18 cellular contexts compared by ENCODE assay signal in the genomic region with DNA sequence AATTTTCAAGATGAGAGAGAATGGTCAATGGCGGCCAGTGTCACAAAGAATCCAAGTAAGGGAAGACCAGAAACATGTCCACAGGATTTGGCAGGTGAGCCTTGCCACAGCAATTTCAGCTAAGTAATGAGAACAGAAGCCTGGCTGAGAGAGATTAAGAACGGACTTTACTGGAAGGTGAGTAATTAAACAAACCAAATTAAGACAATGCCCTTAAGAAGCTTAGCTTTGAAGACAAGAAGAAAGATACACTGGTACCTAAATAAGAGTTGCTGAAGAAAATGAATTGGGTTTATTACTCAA.
DNase-seq lines count a peak whose midpoint lies in the region; ATAC-seq, FAIRE-seq and TF ChIP-seq lines count a peak whose summit lies in the region.
"Had no signal": no experiment of that assay in that cellular context is flagged by ENCODE, and none has a peak within 500 bp of the region (broad histone marks: within the 10 kb centered on the region; RNA-seq: fewer than 3 reads in every experiment).

No MANE protein-coding gene starts in this region.

- no peak overlapping the region for H3K4me2 ChIP-seq in A549

- no peaks in the 10 kb centered on the region for H3K27me3 ChIP-seq in CD4-positive, alpha-beta memory T cell (ENCODE audit: insufficient read depth, low read length)
- H3K27me3 ChIP-seq in adrenal gland: no peaks in the 10 kb centered on the region
- H3K27me3 ChIP-seq: body of pancreas, colonic mucosa, ovary had no signal

- CTCF ChIA-PET in A549 (lab: Yijun Ruan, JAX): interaction anchor here (1.1 to 1.4 kb wide), 2 partner anchors 14 to 77 kb away, joined by 3 to 4 read pairs; no protein-coding TSS in a partner anchor
- CTCF ChIA-PET in CD4-positive, alpha-beta memory T cell (lab: Charles Lee; ENCODE audit: partially characterized antibody): interaction anchor here (0.6 to 2.3 kb wide), 7 partner anchors 9 to 1176 kb away, joined by 3 to 12 read pairs (median 3); no protein-coding TSS in a partner anchor

- H3K27ac Mint-ChIP-seq in CD4-positive, alpha-beta memory T cell: peak overlapping the region in 6 of 7 donors; percentile 71 to 96 (median 82)

- TF ChIP-seq RAD21 in A549 (conservative IDR thresholded peaks at IDR 0.05 in 1 of 2, IDR thresholded peaks at IDR 0.05 in 1 of 2): no peak

- H3K4me3 ChIP-seq in A549: no peak overlapping the region
- H3K4me3 ChIP-seq in CD4-positive, alpha-beta memory T cell (ENCODE audit: low read length in 2 of 2): peak overlapping the region in 1 of 2 donors; percentile 27
- H3K4me3 ChIP-seq in adrenal gland: no peak overlapping the region
- H3K4me3 ChIP-seq: body of pancreas, colonic mucosa, ovary had no signal

- ATAC-seq in A549: no peak
- ATAC-seq in GM18907 (IDR thresholded peaks at IDR 0.05; ENCODE audit: unreplicated experiment): no peak
- ATAC-seq in GM21367 (IDR thresholded peaks at IDR 0.05; ENCODE audit: unreplicated experiment): no peak
- ATAC-seq in GM19351 (IDR thresholded peaks at IDR 0.05; ENCODE audit: unreplicated experiment): no peak
- ATAC-seq: body of pancreas had no signal

- H3K36me3 Mint-ChIP-seq in CD4-positive, alpha-beta memory T cell: no peaks in the 10 kb centered on the region

- H3K4me1 ChIP-seq in A549 (peaks cover 38% of the 10 kb centered on the region), adrenal gland (replicated peaks in 1 of 2) (peaks cover 49 to 80% of the 10 kb centered on the region in 2 donors)
- peaks cover 42% of the 10 kb centered on the region for H3K4me1 ChIP-seq in CD4-positive, alpha-beta memory T cell (ENCODE audit: insufficient read depth, low read length)
- H3K4me1 ChIP-seq: colonic mucosa had no signal

- H3K9me3 ChIP-seq in A549 (no peaks in the 10 kb centered on the region), adrenal gland (replicated peaks in 1 of 3) (no peaks in the 10 kb centered on the region)
- no peaks in the 10 kb centered on the region for H3K9me3 ChIP-seq in CD4-positive, alpha-beta memory T cell (ENCODE audit: control insufficient read depth in 1 of 2, low read length in 2 of 2)
- H3K9me3 ChIP-seq: body of pancreas, colonic mucosa, ovary had no signal

- TF ChIP-seq CTCF in A549 (IDR thresholded peaks at IDR 0.05) (no peak), adrenal gland (IDR thresholded peaks at IDR 0.05) (no peak)

- POLR2A ChIA-PET in A549 (lab: Yijun Ruan, JAX): no interaction called here
- POLR2A ChIA-PET in CD4-positive, alpha-beta memory T cell (lab: Charles Lee; ENCODE audit: partially characterized antibody): interaction anchor here (0.7 to 3.0 kb wide), 12 partner anchors 12 to 979 kb away, joined by 3 to 35 read pairs (median 8); a partner anchor contains a TSS

- TF ChIP-seq EP300 in A549 (IDR thresholded peaks at IDR 0.05): no peak

- no peak for TF ChIP-seq POLR2A in A549 (IDR thresholded peaks at IDR 0.05; ENCODE audit: low read length)
- TF ChIP-seq POLR2A in adrenal gland (IDR thresholded peaks at IDR 0.05): no peak

- no peak for FAIRE-seq in A549 (lab: Jason Lieb, UNC)
- FAIRE-seq: keratinocyte had no signal

- no peaks in the 10 kb centered on the region for H3K27me3 Mint-ChIP-seq in CD4-positive, alpha-beta memory T cell

- peak overlapping the region in 7 of 8 donors; percentile 31 to 79 (median 65) for H3K4me3 Mint-ChIP-seq in CD4-positive, alpha-beta memory T cell

- peak overlapping the region; percentile 53 to 70; a peak in 3 of 6 replicates for H3K27ac ChIP-seq in A549
- H3K27ac ChIP-seq in CD4-positive, alpha-beta memory T cell (ENCODE audit: low read depth, low read length): peak overlapping the region; percentile 30
- H3K27ac ChIP-seq in adrenal gland: peak overlapping the region; percentile 21 to 81 (median 79)
- H3K27ac ChIP-seq: colonic mucosa, ovary had no signal

- DNase-seq in A549 (ENCODE audit: low read depth in 1 of 2, low spot score in 1 of 2) (no peak), NCI-H82 treated with DMSO at 0.1 percent for 48 hours (lab: John Stamatoyannopoulos, UW; ENCODE audit: unreplicated experiment) (peak; percentile 85), adrenal gland (no peak), SKM-1 treated with dmso at 0.1 percent for 144 hours (lab: John Stamatoyannopoulos, UW; ENCODE audit: unreplicated experiment) (no peak)
- no peak for DNase-seq in CD4-positive, alpha-beta memory T cell
- DNase-seq: body of pancreas, colonic mucosa, DMS 273 treated with DMSO at 0.1 percent for 48 hours, GDM1, GOT3, hippocampal formation, NCI-H1436 treated with DMSO at 0.1 percent for 48 hours, ovary, RPMI8226 had no signal

- no peaks in the 10 kb centered on the region for H3K36me3 ChIP-seq in CD4-positive, alpha-beta memory T cell (ENCODE audit: insufficient read depth, low read length)
- no peaks in the 10 kb centered on the region for H3K36me3 ChIP-seq in adrenal gland (replicated peaks in 1 of 2)
- H3K36me3 ChIP-seq: colonic mucosa, ovary had no signal

- H3K4me1 Mint-ChIP-seq in CD4-positive, alpha-beta memory T cell: peaks cover 29 to 65% (median 43%) of the 10 kb centered on the region in 4 donors

- intact Hi-C loops in CD4-positive, alpha-beta memory T cell (cut with micrococcal nuclease): loop anchor here (5.0 kb wide), 1 partner anchor 155 kb away; no protein-coding TSS in a partner anchor
- intact Hi-C loops in adrenal gland (cut with DNase I): loop anchor here in 1 of 2 donors (10.0 kb wide), 1 partner anchor 53 kb away; no protein-coding TSS in a partner anchor

- WGBS in A549 (ENCODE audit: missing lambda C conversion rate): 97% methylated on average over 2 of the region's 2 CpGs
- WGBS in adrenal gland, 4 donors: 73 to 79% (median 76%) methylated on average over 2 of the region's 2 CpGs

- H3K9me3 Mint-ChIP-seq in CD4-positive, alpha-beta memory T cell: peaks cover 0 to 8% (median 0%) of the 10 kb centered on the region in 8 donors

TF ChIP-seq in A549, 52 proteins besides CTCF, POLR2A, EP300 and RAD21:
- TF ChIP-seq TFCP2L1 (CRISPR knock-in tag; IDR thresholded peaks at IDR 0.05) (no peak), RNF2 (IDR thresholded peaks at IDR 0.05; ENCODE audit: borderline replicate concordance, low read depth) (no peak), KDM1A (IDR thresholded peaks at IDR 0.05; ENCODE audit: low read depth) (no peak), CHD4 (IDR thresholded peaks at IDR 0.05; ENCODE audit: borderline replicate concordance) (no peak), EHF (CRISPR knock-in tag; IDR thresholded peaks at IDR 0.05) (no peak), RCOR1 (IDR thresholded peaks at IDR 0.05; ENCODE audit: low read depth, low read length) (no peak), HOXB13 (CRISPR knock-in tag; IDR thresholded peaks at IDR 0.05; ENCODE audit: low read depth) (no peak), POLR2AphosphoS2 (conservative IDR thresholded peaks at IDR 0.05; ENCODE audit: low read length) (no peak), GATA3 (IDR thresholded peaks at IDR 0.05; ENCODE audit: borderline replicate concordance) (no peak)
- TF ChIP-seq, protein P1, sequence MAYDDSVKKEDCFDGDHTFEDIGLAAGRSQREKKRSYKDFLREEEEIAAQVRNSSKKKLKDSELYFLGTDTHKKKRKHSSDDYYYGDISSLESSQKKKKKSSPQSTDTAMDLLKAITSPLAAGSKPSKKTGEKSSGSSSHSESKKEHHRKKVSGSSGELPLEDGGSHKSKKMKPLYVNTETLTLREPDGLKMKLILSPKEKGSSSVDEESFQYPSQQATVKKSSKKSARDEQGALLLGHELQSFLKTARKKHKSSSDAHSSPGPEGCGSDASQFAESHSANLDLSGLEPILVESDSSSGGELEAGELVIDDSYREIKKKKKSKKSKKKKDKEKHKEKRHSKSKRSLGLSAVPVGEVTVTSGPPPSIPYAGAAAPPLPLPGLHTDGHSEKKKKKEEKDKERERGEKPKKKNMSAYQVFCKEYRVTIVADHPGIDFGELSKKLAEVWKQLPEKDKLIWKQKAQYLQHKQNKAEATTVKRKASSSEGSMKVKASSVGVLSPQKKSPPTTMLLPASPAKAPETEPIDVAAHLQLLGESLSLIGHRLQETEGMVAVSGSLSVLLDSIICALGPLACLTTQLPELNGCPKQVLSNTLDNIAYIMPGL (CRISPR knock-in tag; IDR thresholded peaks at IDR 0.05; ENCODE audit: borderline replicate concordance): no peak
- TF ChIP-seq, protein P2, sequence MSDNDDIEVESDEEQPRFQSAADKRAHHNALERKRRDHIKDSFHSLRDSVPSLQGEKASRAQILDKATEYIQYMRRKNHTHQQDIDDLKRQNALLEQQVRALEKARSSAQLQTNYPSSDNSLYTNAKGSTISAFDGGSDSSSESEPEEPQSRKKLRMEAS (IDR thresholded peaks at IDR 0.05): no peak
